ENCODE assay signal across 8 cellular contexts in the genomic region with DNA sequence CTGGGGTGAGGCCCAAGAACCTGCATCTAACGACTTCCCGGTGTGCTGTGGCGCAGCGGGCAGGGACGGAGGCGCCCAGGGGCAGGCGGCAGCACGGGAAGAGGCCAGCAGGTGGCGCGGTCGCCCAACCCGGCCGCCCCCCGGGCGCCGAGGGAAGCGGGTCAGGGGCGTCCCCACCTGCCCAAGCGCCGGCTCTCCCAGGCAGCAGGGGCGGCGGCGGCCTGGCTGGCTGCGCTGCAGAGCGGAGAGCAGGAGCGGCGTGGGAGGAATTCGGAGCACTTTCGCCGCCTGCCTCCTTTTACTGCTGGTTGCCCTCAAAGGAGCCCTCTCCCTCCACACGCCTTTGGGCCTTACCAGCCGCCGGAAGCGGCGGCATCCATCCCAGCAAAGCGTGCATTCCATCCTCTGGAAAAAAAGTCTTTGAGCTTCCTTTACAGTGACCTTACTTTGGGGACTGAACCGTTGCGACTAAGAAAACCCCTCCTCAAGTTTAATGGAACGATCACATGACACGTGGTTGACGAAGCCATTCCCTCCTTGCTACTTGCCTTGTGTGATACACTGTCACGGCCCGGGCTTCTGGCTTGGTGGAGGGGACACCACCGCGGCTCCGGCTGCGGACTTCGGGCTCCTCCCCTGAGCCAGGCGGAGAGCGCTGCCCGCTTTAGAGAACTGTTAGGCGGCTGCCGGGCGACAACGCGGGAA.
DNase-seq lines count a peak whose midpoint lies in the region; ATAC-seq and TF ChIP-seq lines count a peak whose summit lies in the region.

No MANE protein-coding gene starts in this region.

- WGBS in heart left ventricle, 4 donors = 4 to 6% (median 5%) methylated on average over 49 to 56 of the region's 56 CpGs

- H3K9me3 ChIP-seq in A673 (ENCODE audit: low read depth, low read length, poor library complexity, severe bottlenecking) = no peaks in the 10 kb centered on the region
- H3K9me3 ChIP-seq in SJCRH30 (replicated peaks) = no peaks in the 10 kb centered on the region
- H3K9me3 ChIP-seq in heart left ventricle = no peaks in the 10 kb centered on the region
- no peaks in the 10 kb centered on the region for H3K9me3 ChIP-seq in upper lobe of right lung

- peak overlapping the region; percentile 19 for H3K4me3 ChIP-seq in A673 (ENCODE audit: low read depth, low read length, poor library complexity, severe bottlenecking)
- peak overlapping the region; percentile 38 for H3K4me3 ChIP-seq in SJCRH30
- peak overlapping the region; percentile 24 to 60 (median 45) for H3K4me3 ChIP-seq in heart left ventricle
- H3K4me3 ChIP-seq in upper lobe of right lung = peak overlapping the region; percentile 41

- DNase-seq in A673 (ENCODE audit: low spot score) = peak; percentile 79
- peak; percentile 43 to 67 for DNase-seq in SJCRH30
- peak; percentile 66 for DNase-seq in activated naive CD4-positive, alpha-beta T cell treated with anti-CD3 and anti-CD28 coated beads, Interleukin-2, amount 50 U/mL, for 16 hours
- DNase-seq in heart left ventricle = peak; percentile 56 to 86 (median 68)
- DNase-seq in posterior vena cava (ENCODE audit: low spot score) = peak; percentile 86
- DNase-seq in upper lobe of right lung = peak; percentile 84

- H3K36me3 ChIP-seq in A673 (ENCODE audit: insufficient read depth, low read length, poor library complexity, severe bottlenecking) (no peaks in the 10 kb centered on the region), SJCRH30 (no peaks in the 10 kb centered on the region), heart left ventricle (no peaks in the 10 kb centered on the region), upper lobe of right lung (no peaks in the 10 kb centered on the region)

- CTCF ChIA-PET in A673 (lab: Charles Lee) = no interaction called here

- no peak for TF ChIP-seq POLR2A in heart left ventricle (IDR thresholded peaks at IDR 0.05)

- intact Hi-C loops in A673 (cut with micrococcal nuclease; ENCODE audit: unreplicated experiment) (loop anchor here (1.0 kb wide), 1 partner anchor 176 kb away; no protein-coding TSS in a partner anchor), heart left ventricle (cut with DNase I) (loop anchor here (1.0 to 10.0 kb wide), 13 partner anchors 55 to 263 kb away; no protein-coding TSS in a partner anchor), posterior vena cava (cut with DNase I) (loop anchor here (5.0 kb wide), 2 partner anchors 175 to 180 kb away; no protein-coding TSS in a partner anchor), upper lobe of right lung (cut with DNase I) (loop anchor here (10.0 kb wide), 1 partner anchor 173 kb away; no protein-coding TSS in a partner anchor)

- no peak overlapping the region for H3K27ac ChIP-seq in A673 (ENCODE audit: low read depth, low read length, poor library complexity, severe bottlenecking)
- H3K27ac ChIP-seq in SJCRH30 = no peak overlapping the region
- H3K27ac ChIP-seq in heart left ventricle = peak overlapping the region in 5 of 12 donors; percentile 15 to 50 (median 33)
- H3K27ac ChIP-seq in upper lobe of right lung = no peak overlapping the region

- POLR2A ChIA-PET in A673 (lab: Charles Lee; ENCODE audit: low non-redundant PET) = no interaction called here

- H3K27me3 ChIP-seq in A673 (replicated peaks; ENCODE audit: insufficient read depth, low read depth, low read length, poor library complexity) (no peaks in the 10 kb centered on the region), SJCRH30 (no peaks in the 10 kb centered on the region), heart left ventricle (peaks cover 0 to 18% (median 0%) of the 10 kb centered on the region in 9 donors), upper lobe of right lung (no peaks in the 10 kb centered on the region)

- TF ChIP-seq CTCF in A673 (conservative IDR thresholded peaks at IDR 0.05; ENCODE audit: low read depth, low read length) (peak; percentile 84), heart left ventricle (IDR thresholded peaks at IDR 0.05) (peak; percentile 75 to 96 (median 91)), upper lobe of right lung (IDR thresholded peaks at IDR 0.05) (peak; percentile 87)

- peak; percentile 72 for ATAC-seq in GM18907 (IDR thresholded peaks at IDR 0.05; ENCODE audit: unreplicated experiment)
- ATAC-seq in HG03342 (IDR thresholded peaks at IDR 0.05; ENCODE audit: unreplicated experiment) = peak; percentile 81
- peak; percentile 29 to 92 (median 81) for ATAC-seq in heart left ventricle
- peak; percentile 91 for ATAC-seq in upper lobe of right lung

- H3K4me1 ChIP-seq in A673 (ENCODE audit: insufficient read depth, low read length, poor library complexity, severe bottlenecking) = peaks cover 55% of the 10 kb centered on the region
- no peaks in the 10 kb centered on the region for H3K4me1 ChIP-seq in SJCRH30
- H3K4me1 ChIP-seq in heart left ventricle = peaks cover 0 to 24% (median 13%) of the 10 kb centered on the region in 12 donors
- H3K4me1 ChIP-seq in upper lobe of right lung = peaks cover 11% of the 10 kb centered on the region

- BruUV-seq in A673 (replicated peaks; lab: Mats Ljungman, UMichigan) = no TSS peak
